1 cellular context compared by ENCODE assay signal in the genomic region with DNA sequence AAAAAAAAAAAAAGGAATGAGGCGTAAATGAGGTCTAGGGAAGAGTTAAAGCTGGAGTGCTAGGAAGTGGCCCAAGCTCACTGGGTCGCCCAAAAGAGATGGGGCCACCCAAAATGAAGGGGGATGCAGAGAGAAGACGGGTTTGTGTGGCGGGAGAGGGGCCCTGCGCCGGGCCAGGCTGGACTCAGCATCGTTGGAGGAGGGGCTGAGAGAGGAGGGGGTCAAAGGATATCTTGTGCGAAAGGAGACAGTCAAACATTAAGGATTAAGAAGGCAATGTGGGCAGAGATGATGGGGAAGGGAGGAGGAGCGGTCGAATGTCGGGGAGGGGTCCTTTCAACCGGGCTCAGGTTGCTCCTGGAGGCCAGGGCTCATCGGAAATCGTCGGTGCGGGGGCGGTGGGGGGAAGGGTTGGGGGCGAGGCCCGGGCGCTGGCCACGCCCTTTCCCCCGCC.
TF ChIP-seq lines count a peak whose summit lies in the region.

No MANE protein-coding gene starts in this region.

TF ChIP-seq in GM12878, 131 proteins besides CTCF, POLR2A, EP300 and RAD21 (continued from another document):
- TF ChIP-seq, protein P1, sequence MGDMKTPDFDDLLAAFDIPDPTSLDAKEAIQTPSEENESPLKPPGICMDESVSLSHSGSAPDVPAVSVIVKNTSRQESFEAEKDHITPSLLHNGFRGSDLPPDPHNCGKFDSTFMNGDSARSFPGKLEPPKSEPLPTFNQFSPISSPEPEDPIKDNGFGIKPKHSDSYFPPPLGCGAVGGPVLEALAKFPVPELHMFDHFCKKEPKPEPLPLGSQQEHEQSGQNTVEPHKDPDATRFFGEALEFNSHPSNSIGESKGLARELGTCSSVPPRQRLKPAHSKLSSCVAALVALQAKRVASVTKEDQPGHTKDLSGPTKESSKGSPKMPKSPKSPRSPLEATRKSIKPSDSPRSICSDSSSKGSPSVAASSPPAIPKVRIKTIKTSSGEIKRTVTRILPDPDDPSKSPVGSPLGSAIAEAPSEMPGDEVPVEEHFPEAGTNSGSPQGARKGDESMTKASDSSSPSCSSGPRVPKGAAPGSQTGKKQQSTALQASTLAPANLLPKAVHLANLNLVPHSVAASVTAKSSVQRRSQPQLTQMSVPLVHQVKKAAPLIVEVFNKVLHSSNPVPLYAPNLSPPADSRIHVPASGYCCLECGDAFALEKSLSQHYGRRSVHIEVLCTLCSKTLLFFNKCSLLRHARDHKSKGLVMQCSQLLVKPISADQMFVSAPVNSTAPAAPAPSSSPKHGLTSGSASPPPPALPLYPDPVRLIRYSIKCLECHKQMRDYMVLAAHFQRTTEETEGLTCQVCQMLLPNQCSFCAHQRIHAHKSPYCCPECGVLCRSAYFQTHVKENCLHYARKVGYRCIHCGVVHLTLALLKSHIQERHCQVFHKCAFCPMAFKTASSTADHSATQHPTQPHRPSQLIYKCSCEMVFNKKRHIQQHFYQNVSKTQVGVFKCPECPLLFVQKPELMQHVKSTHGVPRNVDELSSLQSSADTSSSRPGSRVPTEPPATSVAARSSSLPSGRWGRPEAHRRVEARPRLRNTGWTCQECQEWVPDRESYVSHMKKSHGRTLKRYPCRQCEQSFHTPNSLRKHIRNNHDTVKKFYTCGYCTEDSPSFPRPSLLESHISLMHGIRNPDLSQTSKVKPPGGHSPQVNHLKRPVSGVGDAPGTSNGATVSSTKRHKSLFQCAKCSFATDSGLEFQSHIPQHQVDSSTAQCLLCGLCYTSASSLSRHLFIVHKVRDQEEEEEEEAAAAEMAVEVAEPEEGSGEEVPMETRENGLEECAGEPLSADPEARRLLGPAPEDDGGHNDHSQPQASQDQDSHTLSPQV (IDR thresholded peaks at IDR 0.05) = no peak
- TF ChIP-seq HDAC2 (IDR thresholded peaks at IDR 0.05) = no peak
